In genomic region chr1:204623365-204623893, GRCh38 we compare ENCODE assay signal across 10 cellular contexts.
DNase-seq lines count a peak whose midpoint lies in the region; ATAC-seq and TF ChIP-seq lines count a peak whose summit lies in the region.
"Had no signal": no experiment of that assay in that cellular context is flagged by ENCODE, and none has a peak within 500 bp of the region (broad histone marks: within the 10 kb centered on the region; RNA-seq: fewer than 3 reads in every experiment).

No MANE protein-coding gene starts in this region.

- H3K27ac Mint-ChIP-seq in CD8-positive, alpha-beta T cell = no peak overlapping the region

- DNase-seq in BE2C = peak; percentile 82
- peak; percentile 39 for DNase-seq in HFF-Myc (ENCODE audit: extremely low read depth, low read depth)
- DNase-seq in adrenal gland = peak; percentile 21 to 71 (median 37)
- no peak for DNase-seq in left lobe of liver (ENCODE audit: low spot score)
- DNase-seq in A673 (ENCODE audit: low spot score) = no peak
- no peak for DNase-seq in NCI-H1105 (lab: John Stamatoyannopoulos, UW)
- no peak for DNase-seq in CD8-positive, alpha-beta T cell
- DNase-seq in activated CD8-positive, alpha-beta memory T cell treated with anti-CD3 and anti-CD28 coated beads, Interleukin-2, amount 50 U/mL, for 48 hours = no peak
- DNase-seq: activated CD4-positive, CD25-positive, alpha-beta regulatory T cell treated with anti-CD3 and anti-CD28 coated beads, Interleukin-2, amount 50 U/mL, for 72 hours had no signal

- CTCF ChIA-PET in A673 (lab: Charles Lee) = no interaction called here
- CTCF ChIA-PET in CD8-positive, alpha-beta T cell (lab: Charles Lee) = interaction anchor here (1.6 kb wide), 1 partner anchor 58 kb away, joined by 8 read pairs; no protein-coding TSS in a partner anchor

- intact Hi-C loops in adrenal gland (cut with DNase I) (no loop called here), A673 (cut with micrococcal nuclease; ENCODE audit: unreplicated experiment) (no loop called here)
- intact Hi-C loops in CD8-positive, alpha-beta T cell (cut with DNase I, micrococcal nuclease) = no loop called here

- H3K4me3 ChIP-seq in BE2C (ENCODE audit: low read depth, low read length) (no peak overlapping the region), HFF-Myc (replicated peaks; ENCODE audit: low read depth, low read length) (no peak overlapping the region), adrenal gland (no peak overlapping the region), A673 (ENCODE audit: low read depth, low read length, poor library complexity, severe bottlenecking) (no peak overlapping the region)
- H3K4me3 ChIP-seq in CD8-positive, alpha-beta T cell (ENCODE audit: low read depth, low read length) = no peak overlapping the region

- H3K4me3 Mint-ChIP-seq in CD8-positive, alpha-beta T cell = no peak overlapping the region
- H3K4me3 Mint-ChIP-seq: central memory CD8-positive, alpha-beta T cell had no signal

- POLR2A ChIA-PET in A673 (lab: Charles Lee; ENCODE audit: low non-redundant PET) = interaction anchor here (0.6 kb wide), 1 partner anchor 41 kb away, joined by 3 read pairs; no protein-coding TSS in a partner anchor
- POLR2A ChIA-PET in CD8-positive, alpha-beta T cell (lab: Charles Lee) = interaction anchor here (1.5 kb wide), 1 partner anchor 108 kb away, joined by 4 read pairs; no protein-coding TSS in a partner anchor

- H3K27me3 ChIP-seq in BE2C = no peaks in the 10 kb centered on the region
- H3K27me3 ChIP-seq in adrenal gland = no peaks in the 10 kb centered on the region
- no peaks in the 10 kb centered on the region for H3K27me3 ChIP-seq in A673 (replicated peaks; ENCODE audit: insufficient read depth, low read depth, low read length, poor library complexity)
- no peaks in the 10 kb centered on the region for H3K27me3 ChIP-seq in CD8-positive, alpha-beta T cell (ENCODE audit: insufficient read depth, low read length)

- H3K27me3 Mint-ChIP-seq in CD8-positive, alpha-beta T cell (ENCODE audit: low read depth) = no peaks in the 10 kb centered on the region

- H3K27ac ChIP-seq in adrenal gland (no peak overlapping the region), A673 (ENCODE audit: low read depth, low read length, poor library complexity, severe bottlenecking) (no peak overlapping the region)
- H3K27ac ChIP-seq in CD8-positive, alpha-beta T cell (ENCODE audit: low read depth, low read length) = no peak overlapping the region

- no peak for TF ChIP-seq POLR2A in adrenal gland (IDR thresholded peaks at IDR 0.05)

- no peaks in the 10 kb centered on the region for H3K9me3 ChIP-seq in BE2C
- no peaks in the 10 kb centered on the region for H3K9me3 ChIP-seq in adrenal gland (replicated peaks in 1 of 3)
- no peaks in the 10 kb centered on the region for H3K9me3 ChIP-seq in A673 (ENCODE audit: low read depth, low read length, poor library complexity, severe bottlenecking)
- H3K9me3 ChIP-seq in CD8-positive, alpha-beta T cell (ENCODE audit: low read length) = no peaks in the 10 kb centered on the region

- peak; percentile 44 for ATAC-seq in left lobe of liver
- ATAC-seq in CD8-positive, alpha-beta T cell = no peak

- no peaks in the 10 kb centered on the region; the same call in 1 of the 2 replicates for H3K36me3 ChIP-seq in BE2C
- no peaks in the 10 kb centered on the region for H3K36me3 ChIP-seq in adrenal gland (replicated peaks in 1 of 2)
- H3K36me3 ChIP-seq in A673 (ENCODE audit: insufficient read depth, low read length, poor library complexity, severe bottlenecking) = no peaks in the 10 kb centered on the region
- H3K36me3 ChIP-seq in CD8-positive, alpha-beta T cell (ENCODE audit: insufficient read depth, low read length) = no peaks in the 10 kb centered on the region

- H3K4me1 ChIP-seq in BE2C (peaks cover 43% of the 10 kb centered on the region), adrenal gland (replicated peaks in 1 of 2) (peaks cover 0 to 4% of the 10 kb centered on the region in 2 donors), A673 (ENCODE audit: insufficient read depth, low read length, poor library complexity, severe bottlenecking) (no peaks in the 10 kb centered on the region)
- no peaks in the 10 kb centered on the region for H3K4me1 ChIP-seq in CD8-positive, alpha-beta T cell (ENCODE audit: insufficient read depth, low read length)

- H3K9me3 Mint-ChIP-seq in CD8-positive, alpha-beta T cell = no peaks in the 10 kb centered on the region
- H3K9me3 Mint-ChIP-seq: central memory CD8-positive, alpha-beta T cell had no signal

- no peak for TF ChIP-seq CTCF in BE2C (IDR thresholded peaks at IDR 0.05; ENCODE audit: low read depth, low read length)
- TF ChIP-seq CTCF in HFF-Myc (IDR thresholded peaks at IDR 0.05; ENCODE audit: low read depth, low read length, missing control alignments) = no peak
- no peak for TF ChIP-seq CTCF in adrenal gland (IDR thresholded peaks at IDR 0.05)
- no peak for TF ChIP-seq CTCF in A673 (conservative IDR thresholded peaks at IDR 0.05; ENCODE audit: low read depth, low read length)
- TF ChIP-seq CTCF in CD8-positive, alpha-beta T cell (IDR thresholded peaks at IDR 0.05) = no peak

- no peaks in the 10 kb centered on the region for H3K4me1 Mint-ChIP-seq in CD8-positive, alpha-beta T cell (ENCODE audit: low read depth)
- H3K4me1 Mint-ChIP-seq: central memory CD8-positive, alpha-beta T cell had no signal

- no TSS peak for BruUV-seq in A673 (replicated peaks; lab: Mats Ljungman, UMichigan)

- 45 to 55% (median 52%) methylated on average over 4 to 8 of the region's 8 CpGs for WGBS in adrenal gland, 4 donors

- no peaks in the 10 kb centered on the region for H3K36me3 Mint-ChIP-seq in CD8-positive, alpha-beta T cell

Comparison
In these comparisons a context has a peak if more than half of its experiments do, and no peak if none do; other contexts are left out.
1. DNase-seq: peak in BE2C (single experiment), HFF-Myc (single experiment) and adrenal gland (7 of 7); none in left lobe of liver (single experiment), A673 (single experiment), NCI-H1105 (single experiment), CD8-positive, alpha-beta T cell (0 of 7) and activated CD8-positive, alpha-beta memory T cell treated with anti-CD3 and anti-CD28 coated beads, Interleukin-2, amount 50 U/mL, for 48 hours (single experiment).